In genomic region chr15:31215490-31216209, GRCh38 we compare ENCODE assay signal across 8 cellular contexts.
A peak's percentile ranks its signal among the peaks of the same experiment; 100 is the strongest.
DNase-seq lines count a peak whose midpoint lies in the region; ATAC-seq and TF ChIP-seq lines count a peak whose summit lies in the region.

No MANE protein-coding gene starts in this region.

- peak overlapping the region; percentile 78 for H2AFZ ChIP-seq in mesenchymal stem cell (ENCODE audit: low read depth, low read length)

- H4K91ac ChIP-seq in mesenchymal stem cell (ENCODE audit: low read length): peak overlapping the region; percentile 43

- H3K4me2 ChIP-seq in mesenchymal stem cell (ENCODE audit: low read length, poor library complexity, severe bottlenecking): peak overlapping the region; percentile 85

- H2BK15ac ChIP-seq in mesenchymal stem cell (ENCODE audit: low read depth, poor library complexity, severe bottlenecking): peak overlapping the region; percentile 93

- peak; percentile 64 for TF ChIP-seq POLR2A in GM18951 (IDR thresholded peaks at IDR 0.05; ENCODE audit: extremely low read depth, insufficient read depth, insufficient read length)

- peak overlapping the region; percentile 51 to 63 for H3K4me3 ChIP-seq in mesenchymal stem cell (ENCODE audit: insufficient read depth in 1 of 2, low read depth in 1 of 2, low read length in 2 of 2)

- H3K9me3 ChIP-seq in mesenchymal stem cell (ENCODE audit: control insufficient read depth, low read length): peaks cover 6% of the 10 kb centered on the region

- WGBS in mesenchymal stem cell: 3% methylated on average over 40 of the region's 75 CpGs

- no peak overlapping the region for H2AK5ac ChIP-seq in mesenchymal stem cell (ENCODE audit: low read length, severe bottlenecking)

- DNase-seq in AML-193 (lab: John Stamatoyannopoulos, UW): peak; percentile 77 to 79
- DNase-seq in NCI-H69 (lab: John Stamatoyannopoulos, UW): peak; percentile 98
- peak; percentile 55 to 80 for DNase-seq in activated CD8-positive, alpha-beta memory T cell treated with anti-CD3 and anti-CD28 coated beads for 1 hour (ENCODE audit: extremely low read depth in 1 of 2, low read depth in 1 of 2)
- peak; percentile 57 for DNase-seq in effector CD8-positive, alpha-beta T cell (lab: John Stamatoyannopoulos, UW)
- peak; percentile 65 for DNase-seq in mesenchymal stem cell
- DNase-seq in stimulated activated CD8-positive, alpha-beta memory T cell treated with anti-CD3 and anti-CD28 coated beads, Interleukin-15, amount 100 ng/mL, for 1 hour (ENCODE audit: low read depth): peak; percentile 71

- peak overlapping the region in 1 of 2 experiments; percentile 66 for H2BK12ac ChIP-seq in mesenchymal stem cell (ENCODE audit: low read length in 2 of 2)

- H4K8ac ChIP-seq in mesenchymal stem cell (ENCODE audit: low read length): peak overlapping the region; percentile 75

- no peak overlapping the region for H2BK5ac ChIP-seq in mesenchymal stem cell (ENCODE audit: low read depth, low read length, poor library complexity, severe bottlenecking)

- in situ Hi-C loops in GM18951 (cut with MboI; ENCODE audit: low sequenced_read_pairs, unreplicated experiment): loop anchor here (25.0 kb wide), 1 partner anchor 222 kb away; no protein-coding TSS in a partner anchor

- peak overlapping the region in 1 of 2 experiments; percentile 51 for H3K14ac ChIP-seq in mesenchymal stem cell (ENCODE audit: low read length in 2 of 2)

- no peaks in the 10 kb centered on the region for H3K79me1 ChIP-seq in mesenchymal stem cell (replicated peaks; ENCODE audit: low read length, poor library complexity, severe bottlenecking)

- peak overlapping the region; percentile 56 for H2BK120ac ChIP-seq in mesenchymal stem cell (ENCODE audit: low read depth, low read length)

- ATAC-seq in HG03175 (IDR thresholded peaks at IDR 0.05; ENCODE audit: unreplicated experiment): peak; percentile 82

- H3K27ac ChIP-seq in mesenchymal stem cell (ENCODE audit: low read length, poor library complexity, severe bottlenecking): no peak overlapping the region

- H3K4ac ChIP-seq in mesenchymal stem cell (ENCODE audit: low read depth in 1 of 2, low read length in 2 of 2): peak overlapping the region; percentile 80 to 89

- H3K18ac ChIP-seq in mesenchymal stem cell (ENCODE audit: low read depth in 1 of 2, low read length in 2 of 2): peak overlapping the region; percentile 85 to 88

- H3K27me3 ChIP-seq in mesenchymal stem cell (ENCODE audit: control insufficient read depth in 1 of 2, insufficient read depth in 1 of 2, low read length in 2 of 2): peaks cover 0 to 20% of the 10 kb centered on the region in 2 experiments

- H3K36me3 ChIP-seq in mesenchymal stem cell (ENCODE audit: control insufficient read depth in 1 of 2, insufficient read depth in 2 of 2, low read depth in 1 of 2, low read length in 2 of 2): no peaks in the 10 kb centered on the region

- peaks cover 16% of the 10 kb centered on the region for H3K4me1 ChIP-seq in mesenchymal stem cell (ENCODE audit: control insufficient read depth, insufficient read depth, low read depth, low read length)

- H3K23ac ChIP-seq in mesenchymal stem cell (ENCODE audit: low read length in 2 of 2): no peak overlapping the region

- peak overlapping the region; percentile 59 for H3K9ac ChIP-seq in mesenchymal stem cell (ENCODE audit: low read length)
